In the genomic region with DNA sequence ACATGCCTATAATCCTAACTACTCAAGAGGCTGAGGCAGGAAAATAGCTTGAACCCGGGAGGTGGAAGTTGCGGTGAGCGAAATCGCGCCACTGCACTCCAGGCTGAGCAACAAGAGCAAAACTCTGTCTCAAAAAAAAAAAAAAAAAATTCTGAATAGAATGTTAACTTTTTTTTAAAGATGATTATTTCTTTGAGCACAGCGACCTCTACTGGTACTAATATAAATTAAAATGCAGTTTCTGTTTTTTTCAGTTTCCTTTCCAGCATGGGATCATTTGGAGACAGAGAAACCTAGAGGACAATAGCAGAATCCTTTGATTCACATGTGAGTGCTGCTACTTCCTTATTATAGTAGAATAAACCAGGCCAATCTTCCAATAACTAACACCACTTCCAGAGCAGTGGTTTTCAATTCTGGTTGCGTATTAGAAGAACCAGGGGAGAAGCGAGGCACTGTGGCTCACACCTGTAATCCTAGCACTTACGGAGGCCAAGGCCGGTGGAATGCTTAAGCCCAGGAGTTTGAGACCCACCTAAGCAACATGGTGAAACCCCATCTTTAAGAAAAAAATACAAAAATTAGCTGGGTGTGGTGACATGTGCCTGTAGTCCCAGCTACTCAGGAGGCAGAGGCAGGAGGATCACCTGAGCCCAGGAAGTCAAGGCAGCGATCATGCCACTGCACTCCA, we compare ENCODE assay signal across 8 cellular contexts. TPM values are rescaled to one million over a fixed set of nuclear protein-coding genes. Genes with fewer than 3 reads are reported as not detected.
DNase-seq lines count a peak whose midpoint lies in the region; ATAC-seq and TF ChIP-seq lines count a peak whose summit lies in the region.

No MANE protein-coding gene starts in this region.

- no peaks in the 10 kb centered on the region for H3K4me1 ChIP-seq in HCT116 (ENCODE audit: control insufficient read depth in 1 of 2, insufficient read depth in 2 of 2, low read length in 2 of 2)

- ATAC-seq in HCT116: peak; percentile 56
- ATAC-seq in GM18520 (IDR thresholded peaks at IDR 0.05; ENCODE audit: unreplicated experiment): no peak
- ATAC-seq in GM18868 (IDR thresholded peaks at IDR 0.05; ENCODE audit: unreplicated experiment): no peak

- POLR2A ChIA-PET in HCT116 (lab: Charles Lee): interaction anchor here (3.9 kb wide), 1 partner anchor 10 kb away, joined by 21 read pairs; the partner anchor contains the start of gene SRSF7

- intact Hi-C loops in HCT116 (cut with micrococcal nuclease): loop anchor here (5.0 kb wide), 3 partner anchors 159 to 424 kb away; no protein-coding TSS in a partner anchor

- no peaks in the 10 kb centered on the region for H3K9me3 ChIP-seq in HCT116 (ENCODE audit: control insufficient read depth in 1 of 2, insufficient read depth in 1 of 2, low read depth in 1 of 2, low read length in 2 of 2)

- no peak overlapping the region for H2AFZ ChIP-seq in HCT116 (ENCODE audit: low read depth, low read length, poor library complexity, severe bottlenecking)

- H3K79me2 ChIP-seq in HCT116 (ENCODE audit: insufficient read depth, low read length): peaks cover 79% of the 10 kb centered on the region

- peaks cover 48% of the 10 kb centered on the region for H3K36me3 Mint-ChIP-seq in mesothelial cell of epicardium

- no peak for TF ChIP-seq POLR2A in HCT116 (IDR thresholded peaks at IDR 0.05; ENCODE audit: borderline replicate concordance, extremely low read depth, insufficient read depth, insufficient read length)

- no peaks in the 10 kb centered on the region for H3K9me2 ChIP-seq in HCT116 (ENCODE audit: insufficient read depth)

- peaks cover 17% of the 10 kb centered on the region for H3K4me1 Mint-ChIP-seq in mesothelial cell of epicardium

- peaks cover 38% of the 10 kb centered on the region; the same call in 1 of the 2 replicates for H4K20me1 ChIP-seq in HCT116 (ENCODE audit: insufficient read depth)

- H3K27me3 ChIP-seq in HCT116 (ENCODE audit: insufficient read depth, low read length): no peaks in the 10 kb centered on the region

- H3K27ac Mint-ChIP-seq in mesothelial cell of epicardium: peak overlapping the region; percentile 72

- no peak overlapping the region for H3K4me3 ChIP-seq in HCT116 (replicated peaks in 1 of 2; ENCODE audit: low read depth in 1 of 2, low read length in 2 of 2)

- peaks cover 30 to 51% of the 10 kb centered on the region in 2 experiments for H3K36me3 ChIP-seq in HCT116 (ENCODE audit: control insufficient read depth in 1 of 2, insufficient read depth in 2 of 2, low read length in 2 of 2)

- CTCF ChIA-PET in HCT116 (lab: Charles Lee): no interaction called here

- H3K27me3 Mint-ChIP-seq in mesothelial cell of epicardium (ENCODE audit: low read depth): no peaks in the 10 kb centered on the region

- no peak overlapping the region for H3K4me3 Mint-ChIP-seq in mesothelial cell of epicardium

- no peak for DNase-seq in HCT116 (ENCODE audit: low read depth, low spot score)
- peak; percentile 59 for DNase-seq in RPMI7951 (ENCODE audit: low read depth)
- DNase-seq in dermis blood vessel endothelial cell: peak; percentile 73
- DNase-seq in mesothelial cell of epicardium (ENCODE audit: low spot score in 2 of 2, unreplicated experiment in 2 of 2): no peak
- no peak for DNase-seq in amniotic stem cell (lab: John Stamatoyannopoulos, UW)

- no peak overlapping the region for H3K9ac ChIP-seq in HCT116 (ENCODE audit: low read length)

- peaks cover 9% of the 10 kb centered on the region for H3K9me3 Mint-ChIP-seq in mesothelial cell of epicardium

- RAD21 ChIA-PET in HCT116 (lab: Charles Lee; ENCODE audit: low non-redundant PET in 1 of 2, low total read pairs in 2 of 2, uncharacterized antibody in 2 of 2, unreplicated experiment in 2 of 2): no interaction called here

- H3K4me2 ChIP-seq in HCT116 (ENCODE audit: low read length): no peak overlapping the region

- TF ChIP-seq CTCF in C4-2B (conservative IDR thresholded peaks at IDR 0.05): peak; percentile 49
- peak in 2 of 3 experiments; percentile 41 to 56; a peak in 3 of 6 replicates for TF ChIP-seq CTCF in HCT116 (IDR thresholded peaks at IDR 0.05 in 2 of 3, conservative IDR thresholded peaks at IDR 0.05 in 1 of 3; ENCODE audit: borderline replicate concordance in 1 of 3, insufficient read depth in 1 of 3, low read depth in 2 of 3, low read length in 2 of 3)
- peak; percentile 92 for TF ChIP-seq CTCF in mesothelial cell of epicardium (IDR thresholded peaks at IDR 0.05; ENCODE audit: unreplicated experiment)

- peak; percentile 61 for TF ChIP-seq RAD21 in HCT116 (IDR thresholded peaks at IDR 0.05; ENCODE audit: low read depth)

- no TSS peak for BruUV-seq in HCT116 (replicated peaks; lab: Mats Ljungman, UMichigan)

- H3K27ac ChIP-seq in C4-2B: no peak overlapping the region
- 0 out of 2 replicates have a peak overlapping the region, but pooled peaks have one; percentile 0 for H3K27ac ChIP-seq in HCT116 (ENCODE audit: low read depth, low read length)

TF ChIP-seq in HCT116, 20 proteins besides CTCF, POLR2A, EP300 and RAD21:
- no peak for TF ChIP-seq EGR1 (IDR thresholded peaks at IDR 0.05; ENCODE audit: low read depth)
- no peak for TF ChIP-seq ZBTB33 (IDR thresholded peaks at IDR 0.05; ENCODE audit: extremely low read depth, insufficient replicate concordance, low read length)
- no peak for TF ChIP-seq ZNF274 (IDR thresholded peaks at IDR 0.05; ENCODE audit: low read depth, low read length)
- no peak for TF ChIP-seq ZFX (IDR thresholded peaks at IDR 0.05)
- TF ChIP-seq YY1 (IDR thresholded peaks at IDR 0.05; ENCODE audit: extremely low read depth, insufficient replicate concordance, low read depth, low read length): no peak
- TF ChIP-seq, protein P1, sequence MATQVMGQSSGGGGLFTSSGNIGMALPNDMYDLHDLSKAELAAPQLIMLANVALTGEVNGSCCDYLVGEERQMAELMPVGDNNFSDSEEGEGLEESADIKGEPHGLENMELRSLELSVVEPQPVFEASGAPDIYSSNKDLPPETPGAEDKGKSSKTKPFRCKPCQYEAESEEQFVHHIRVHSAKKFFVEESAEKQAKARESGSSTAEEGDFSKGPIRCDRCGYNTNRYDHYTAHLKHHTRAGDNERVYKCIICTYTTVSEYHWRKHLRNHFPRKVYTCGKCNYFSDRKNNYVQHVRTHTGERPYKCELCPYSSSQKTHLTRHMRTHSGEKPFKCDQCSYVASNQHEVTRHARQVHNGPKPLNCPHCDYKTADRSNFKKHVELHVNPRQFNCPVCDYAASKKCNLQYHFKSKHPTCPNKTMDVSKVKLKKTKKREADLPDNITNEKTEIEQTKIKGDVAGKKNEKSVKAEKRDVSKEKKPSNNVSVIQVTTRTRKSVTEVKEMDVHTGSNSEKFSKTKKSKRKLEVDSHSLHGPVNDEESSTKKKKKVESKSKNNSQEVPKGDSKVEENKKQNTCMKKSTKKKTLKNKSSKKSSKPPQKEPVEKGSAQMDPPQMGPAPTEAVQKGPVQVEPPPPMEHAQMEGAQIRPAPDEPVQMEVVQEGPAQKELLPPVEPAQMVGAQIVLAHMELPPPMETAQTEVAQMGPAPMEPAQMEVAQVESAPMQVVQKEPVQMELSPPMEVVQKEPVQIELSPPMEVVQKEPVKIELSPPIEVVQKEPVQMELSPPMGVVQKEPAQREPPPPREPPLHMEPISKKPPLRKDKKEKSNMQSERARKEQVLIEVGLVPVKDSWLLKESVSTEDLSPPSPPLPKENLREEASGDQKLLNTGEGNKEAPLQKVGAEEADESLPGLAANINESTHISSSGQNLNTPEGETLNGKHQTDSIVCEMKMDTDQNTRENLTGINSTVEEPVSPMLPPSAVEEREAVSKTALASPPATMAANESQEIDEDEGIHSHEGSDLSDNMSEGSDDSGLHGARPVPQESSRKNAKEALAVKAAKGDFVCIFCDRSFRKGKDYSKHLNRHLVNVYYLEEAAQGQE (IDR thresholded peaks at IDR 0.05; ENCODE audit: low read depth): no peak
- TF ChIP-seq FOSL1 (IDR thresholded peaks at IDR 0.05; ENCODE audit: low read depth): no peak
- no peak for TF ChIP-seq JUND (IDR thresholded peaks at IDR 0.05)
- TF ChIP-seq EZH2 (IDR thresholded peaks at IDR 0.05): no peak
TF ChIP-seq in HCT116: peak in this region for 0.

RNA-seq across cellular contexts. Expression of gene SRSF7, which starts 10.2 kb away (rescaled TPM):
- 215 TPM for total RNA-seq in HCT116 (2021; ENCODE audit: unreplicated experiment)
- 176 and 196 TPM in 2 replicates for polyA plus RNA-seq in HCT116 (2012)
- total RNA-seq in RPMI7951 (2014; rRNA removed; shearing (Covaris generic)): 219 and 249 TPM in 2 replicates
- total RNA-seq in dermis blood vessel endothelial cell: 145 and 170 TPM in 2 replicates
- total RNA-seq in mesothelial cell of epicardium: 185 to 189 TPM (median 187 TPM) in 3 replicates

RNA-seq across cellular contexts. Expression of gene GEMIN6, which starts 37.0 kb away (rescaled TPM):
- total RNA-seq in HCT116 (2021; ENCODE audit: unreplicated experiment) (23.1 TPM), dermis blood vessel endothelial cell (12.6 and 16.7 TPM in 2 replicates), mesothelial cell of epicardium (12.0 to 13.0 TPM (median 12.0 TPM) in 3 replicates)
- 6.1 and 8.7 TPM in 2 replicates for polyA plus RNA-seq in HCT116 (2012)
- 27.0 and 38.7 TPM in 2 replicates for total RNA-seq in RPMI7951 (2014; rRNA removed; shearing (Covaris generic))

Comparison
In these comparisons a context has a peak if more than half of its experiments do, and no peak if none do; other contexts are left out.
1. DNase-seq: peak in RPMI7951 (single experiment) and dermis blood vessel endothelial cell (single experiment); none in HCT116 (single experiment), mesothelial cell of epicardium (0 of 2) and amniotic stem cell (single experiment).
2. Peak in every context shown above with its lines, with median percentiles within 50 percentile points of each other: CTCF ChIP-seq.